In the genomic region with DNA sequence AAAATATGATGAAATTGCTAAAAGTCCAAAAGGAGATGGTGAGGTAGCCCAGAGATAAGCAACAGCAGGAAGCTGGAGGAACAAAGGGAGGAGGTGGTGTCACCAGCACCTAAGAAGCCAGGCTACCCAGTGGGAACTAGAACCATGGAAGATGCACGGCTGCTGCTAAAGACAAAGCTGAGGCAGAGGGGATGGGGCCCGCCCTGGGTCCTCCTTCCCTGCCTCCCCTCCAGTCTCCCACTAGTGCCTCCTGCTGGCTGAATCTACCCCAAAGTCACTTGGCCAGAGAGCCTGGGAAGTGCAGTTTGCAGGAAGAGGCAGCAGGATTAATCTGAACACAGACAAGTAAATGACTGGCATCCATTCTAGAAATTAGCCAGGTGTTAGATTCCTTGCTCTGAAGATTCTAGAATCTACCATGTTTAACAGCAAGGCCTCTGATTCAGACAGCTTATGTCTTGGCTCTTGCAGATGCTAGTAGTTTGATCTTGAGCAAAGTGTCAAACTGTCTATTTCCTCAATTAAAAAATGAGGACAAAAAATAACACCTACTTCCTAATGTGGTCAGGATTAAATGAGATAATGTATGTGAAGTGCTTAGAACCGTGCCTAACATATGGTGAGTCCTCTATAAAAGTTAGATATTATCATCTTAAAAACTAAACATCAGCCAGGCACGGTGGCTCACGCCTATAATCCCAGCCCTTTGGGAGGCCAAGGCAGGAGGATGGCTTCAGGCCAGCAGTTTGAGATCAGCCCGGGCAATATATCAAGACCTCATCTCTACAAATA, we compare ENCODE assay signal across 11 cellular contexts. TPM values are rescaled to one million over a fixed set of nuclear protein-coding genes. Genes with fewer than 3 reads are reported as not detected.
DNase-seq lines count a peak whose midpoint lies in the region; ATAC-seq and TF ChIP-seq lines count a peak whose summit lies in the region.
"Had no signal": no experiment of that assay in that cellular context is flagged by ENCODE, and none has a peak within 500 bp of the region (broad histone marks: within the 10 kb centered on the region; RNA-seq: fewer than 3 reads in every experiment).

No MANE protein-coding gene starts in this region.

- intact Hi-C loops in activated CD4-positive, alpha-beta T cell treated with anti-CD3 and anti-CD28 coated beads for 36 hours (cut with DNase I, micrococcal nuclease) = no loop called here
- intact Hi-C loops in activated CD4-positive, alpha-beta T cell treated with anti-CD3 and anti-CD28 coated beads, Interleukin-2, amount 10 ng/mL, durations not matched to agents 24 days and 14 days (cut with micrococcal nuclease) = no loop called here

- H3K4me1 ChIP-seq in endodermal cell (ENCODE audit: control insufficient read depth, insufficient read depth, low read length) (no peaks in the 10 kb centered on the region), parathyroid adenoma (peaks cover 4% of the 10 kb centered on the region)

- no peak overlapping the region for H3K4me3 Mint-ChIP-seq in activated CD4-positive, alpha-beta T cell treated with anti-CD3 and anti-CD28 coated beads for 36 hours
- H3K4me3 Mint-ChIP-seq in activated CD4-positive, alpha-beta T cell treated with anti-CD3 and anti-CD28 coated beads, Interleukin-2, amount 10 ng/mL, durations not matched to agents 24 days and 14 days = no peak overlapping the region
- H3K4me3 Mint-ChIP-seq in endodermal cell = no peak overlapping the region

- WGBS in endodermal cell (ENCODE audit: insufficient coverage in 1 of 2, insufficient read length in 1 of 2), 2 experiments = 78 to 100% methylated on average over 1 to 5 of the region's 6 CpGs

- no peak overlapping the region for H3K27ac Mint-ChIP-seq in activated CD4-positive, alpha-beta T cell treated with anti-CD3 and anti-CD28 coated beads for 36 hours
- no peak overlapping the region for H3K27ac Mint-ChIP-seq in activated CD4-positive, alpha-beta T cell treated with anti-CD3 and anti-CD28 coated beads, Interleukin-2, amount 10 ng/mL, durations not matched to agents 24 days and 14 days
- H3K27ac Mint-ChIP-seq in endodermal cell = peak overlapping the region; percentile 27

- no peak overlapping the region for H3K27ac ChIP-seq in endodermal cell (ENCODE audit: low read depth, low read length)
- no peak overlapping the region for H3K27ac ChIP-seq in parathyroid adenoma
- H3K27ac ChIP-seq: tibial artery had no signal

- H3K9me3 ChIP-seq in endodermal cell (ENCODE audit: control insufficient read depth, low read length) = no peaks in the 10 kb centered on the region
- H3K9me3 ChIP-seq in parathyroid adenoma (ENCODE audit: control insufficient read depth, low read length) = no peaks in the 10 kb centered on the region
- H3K9me3 ChIP-seq: tibial artery had no signal

- TF ChIP-seq CTCF in endodermal cell (conservative IDR thresholded peaks at IDR 0.05) (peak; percentile 86), parathyroid adenoma (IDR thresholded peaks at IDR 0.05) (no peak)

- peak; percentile 49 for ATAC-seq in activated CD4-positive, alpha-beta T cell treated with anti-CD3 and anti-CD28 coated beads for 36 hours
- no peak for ATAC-seq in GM21576 (IDR thresholded peaks at IDR 0.05; ENCODE audit: unreplicated experiment)

- H3K27me3 ChIP-seq in endodermal cell (ENCODE audit: control insufficient read depth, insufficient read depth, low read length, poor library complexity, severe bottlenecking) = no peaks in the 10 kb centered on the region
- H3K27me3 ChIP-seq in parathyroid adenoma (ENCODE audit: control insufficient read depth, insufficient read depth, low read length) = no peaks in the 10 kb centered on the region
- H3K27me3 ChIP-seq: tibial artery had no signal

- H3K4me3 ChIP-seq in endodermal cell (ENCODE audit: low read length) (no peak overlapping the region), parathyroid adenoma (ENCODE audit: low read depth, low read length) (no peak overlapping the region)
- H3K4me3 ChIP-seq: tibial artery had no signal

- H3K36me3 ChIP-seq in endodermal cell (ENCODE audit: control insufficient read depth, insufficient read depth, low read length) = no peaks in the 10 kb centered on the region
- no peaks in the 10 kb centered on the region for H3K36me3 ChIP-seq in parathyroid adenoma (ENCODE audit: control insufficient read depth, insufficient read depth, low read length)
- H3K36me3 ChIP-seq: tibial artery had no signal

- H3K9ac ChIP-seq in endodermal cell (ENCODE audit: extremely low read depth, low read length, poor library complexity, severe bottlenecking) = no peak overlapping the region
- H3K9ac ChIP-seq in parathyroid adenoma = no peak overlapping the region

- DNase-seq in activated CD4-positive, alpha-beta T cell treated with anti-CD3 and anti-CD28 coated beads for 36 hours = peak; percentile 54
- no peak for DNase-seq in activated CD4-positive, alpha-beta T cell treated with anti-CD3 and anti-CD28 coated beads, Interleukin-2, amount 10 ng/mL, durations not matched to agents 24 days and 14 days
- DNase-seq in NCI-H524 treated with DMSO at 0.1 percent for 48 hours (lab: John Stamatoyannopoulos, UW) (peak; percentile 20), endodermal cell (peak; percentile 95), NCI-H1092 (lab: John Stamatoyannopoulos, UW) (no peak), H4 (ENCODE audit: low spot score) (no peak)
- DNase-seq: effector CD8-positive, alpha-beta T cell; nucleus accumbens had no signal

- H3K4me1 Mint-ChIP-seq in activated CD4-positive, alpha-beta T cell treated with anti-CD3 and anti-CD28 coated beads for 36 hours = peaks cover 19% of the 10 kb centered on the region
- H3K4me1 Mint-ChIP-seq in activated CD4-positive, alpha-beta T cell treated with anti-CD3 and anti-CD28 coated beads, Interleukin-2, amount 10 ng/mL, durations not matched to agents 24 days and 14 days = peaks cover 4% of the 10 kb centered on the region
- H3K4me1 Mint-ChIP-seq in endodermal cell = peaks cover 5% of the 10 kb centered on the region

- peak overlapping the region; percentile 1 for H2AFZ ChIP-seq in parathyroid adenoma

- CTCF ChIA-PET in activated CD4-positive, alpha-beta T cell treated with anti-CD3 and anti-CD28 coated beads for 36 hours (lab: Charles Lee) = interaction anchor here (0.9 to 4.4 kb wide), 6 partner anchors 8 to 88 kb away, joined by 3 to 23 read pairs (median 4); no protein-coding TSS in a partner anchor

- no peaks in the 10 kb centered on the region for H3K9me3 Mint-ChIP-seq in activated CD4-positive, alpha-beta T cell treated with anti-CD3 and anti-CD28 coated beads for 36 hours (ENCODE audit: low read depth)
- peaks cover 8% of the 10 kb centered on the region for H3K9me3 Mint-ChIP-seq in activated CD4-positive, alpha-beta T cell treated with anti-CD3 and anti-CD28 coated beads, Interleukin-2, amount 10 ng/mL, durations not matched to agents 24 days and 14 days
- no peaks in the 10 kb centered on the region for H3K9me3 Mint-ChIP-seq in endodermal cell

- POLR2A ChIA-PET in activated CD4-positive, alpha-beta T cell treated with anti-CD3 and anti-CD28 coated beads for 36 hours (lab: Charles Lee) = interaction anchor here (0.6 kb wide), 1 partner anchor 35 kb away, joined by 3 read pairs; no protein-coding TSS in a partner anchor

- H3K27me3 Mint-ChIP-seq in activated CD4-positive, alpha-beta T cell treated with anti-CD3 and anti-CD28 coated beads for 36 hours = no peaks in the 10 kb centered on the region
- H3K27me3 Mint-ChIP-seq in activated CD4-positive, alpha-beta T cell treated with anti-CD3 and anti-CD28 coated beads, Interleukin-2, amount 10 ng/mL, durations not matched to agents 24 days and 14 days = peaks cover 16% of the 10 kb centered on the region
- no peaks in the 10 kb centered on the region for H3K27me3 Mint-ChIP-seq in endodermal cell (ENCODE audit: insufficient read depth)

- H3K79me2 ChIP-seq in parathyroid adenoma = no peaks in the 10 kb centered on the region

- H3K4me2 ChIP-seq in parathyroid adenoma (ENCODE audit: low read length) = no peak overlapping the region

- no peaks in the 10 kb centered on the region for H3K36me3 Mint-ChIP-seq in activated CD4-positive, alpha-beta T cell treated with anti-CD3 and anti-CD28 coated beads for 36 hours (ENCODE audit: low read depth)
- H3K36me3 Mint-ChIP-seq in activated CD4-positive, alpha-beta T cell treated with anti-CD3 and anti-CD28 coated beads, Interleukin-2, amount 10 ng/mL, durations not matched to agents 24 days and 14 days (ENCODE audit: low read depth) = peaks cover 5% of the 10 kb centered on the region
- no peaks in the 10 kb centered on the region for H3K36me3 Mint-ChIP-seq in endodermal cell (ENCODE audit: low read depth)

RNA-seq across cellular contexts. Expression of a gene that starts 5.9 kb away (rescaled TPM):
- total RNA-seq in activated CD4-positive, alpha-beta T cell treated with anti-CD3 and anti-CD28 coated beads for 36 hours = 10 to 100 TPM; 36.3 to 41.8 TPM
- 34.2 and 35.2 TPM in 2 replicates for total RNA-seq in activated CD4-positive, alpha-beta T cell treated with anti-CD3 and anti-CD28 coated beads, Interleukin-2, amount 10 ng/mL, durations not matched to agents 24 days and 14 days
- total RNA-seq in endodermal cell = 10 to 100 TPM; 28.9 to 41.5 TPM
- 21.8 TPM for polyA plus RNA-seq in endodermal cell (2013, experiment 1 of 2)
- 22.8 TPM for polyA plus RNA-seq in endodermal cell (2013, experiment 2 of 2)
- 35.8 and 48.4 TPM in 2 replicates for total RNA-seq in H4 (2014; rRNA removed; shearing (Covaris generic))

RNA-seq across cellular contexts. Expression of a gene that starts 17.4 kb away (rescaled TPM):
- under 1 TPM; 0.33 to 0.48 TPM for total RNA-seq in activated CD4-positive, alpha-beta T cell treated with anti-CD3 and anti-CD28 coated beads for 36 hours
- total RNA-seq in activated CD4-positive, alpha-beta T cell treated with anti-CD3 and anti-CD28 coated beads, Interleukin-2, amount 10 ng/mL, durations not matched to agents 24 days and 14 days = 0.28 and 0.33 TPM in 2 replicates
- 1 to 10 TPM in 1 of 2 donors, under 1 TPM in 1; 0.77 to 1.2 TPM for total RNA-seq in endodermal cell
- 5.9 TPM for polyA plus RNA-seq in endodermal cell (2013, experiment 1 of 2)
- 5.5 TPM for polyA plus RNA-seq in endodermal cell (2013, experiment 2 of 2)
- 0.27 TPM in 1 of 2 replicates, not detected in the other for total RNA-seq in H4 (2014; rRNA removed; shearing (Covaris generic))

RNA-seq across cellular contexts. Expression of a gene that starts 29.2 kb away (rescaled TPM):
- 1 to 10 TPM; 2.0 to 2.1 TPM for total RNA-seq in activated CD4-positive, alpha-beta T cell treated with anti-CD3 and anti-CD28 coated beads for 36 hours
- 2.1 and 3.2 TPM in 2 replicates for total RNA-seq in activated CD4-positive, alpha-beta T cell treated with anti-CD3 and anti-CD28 coated beads, Interleukin-2, amount 10 ng/mL, durations not matched to agents 24 days and 14 days
- total RNA-seq in endodermal cell = 100 to 1,000 TPM; 181 to 220 TPM
- 75.6 TPM for polyA plus RNA-seq in endodermal cell (2013, experiment 1 of 2)
- 86.6 TPM for polyA plus RNA-seq in endodermal cell (2013, experiment 2 of 2)
- total RNA-seq in H4 (2014; rRNA removed; shearing (Covaris generic)) = 268 and 298 TPM in 2 replicates

RNA-seq across cellular contexts. Expression of a gene that starts 35.9 kb away (rescaled TPM):
- total RNA-seq in activated CD4-positive, alpha-beta T cell treated with anti-CD3 and anti-CD28 coated beads for 36 hours = 100 to 1,000 TPM; 115 to 136 TPM
- total RNA-seq in activated CD4-positive, alpha-beta T cell treated with anti-CD3 and anti-CD28 coated beads, Interleukin-2, amount 10 ng/mL, durations not matched to agents 24 days and 14 days = 189 and 194 TPM in 2 replicates
- 100 to 1,000 TPM; 192 to 204 TPM for total RNA-seq in endodermal cell
- 125 TPM for polyA plus RNA-seq in endodermal cell (2013, experiment 1 of 2)
- 133 TPM for polyA plus RNA-seq in endodermal cell (2013, experiment 2 of 2)
- 130 and 189 TPM in 2 replicates for total RNA-seq in H4 (2014; rRNA removed; shearing (Covaris generic))

RNA-seq across cellular contexts. Expression of a gene that starts 50.4 kb away (rescaled TPM):
- total RNA-seq in activated CD4-positive, alpha-beta T cell treated with anti-CD3 and anti-CD28 coated beads for 36 hours = under 1 TPM; 0.50 to 0.72 TPM
- total RNA-seq in activated CD4-positive, alpha-beta T cell treated with anti-CD3 and anti-CD28 coated beads, Interleukin-2, amount 10 ng/mL, durations not matched to agents 24 days and 14 days = 0.40 TPM in 1 of 2 replicates, not detected in the other
- total RNA-seq in endodermal cell = 10 to 100 TPM; 16.7 to 17.0 TPM
- polyA plus RNA-seq in endodermal cell (2013, experiment 1 of 2) = 8.4 TPM
- 7.2 TPM for polyA plus RNA-seq in endodermal cell (2013, experiment 2 of 2)
- 13.6 and 13.9 TPM in 2 replicates for total RNA-seq in H4 (2014; rRNA removed; shearing (Covaris generic))

Comparison
In these comparisons a context has a peak if more than half of its experiments do, and no peak if none do; other contexts are left out.
1. DNase-seq: peak in activated CD4-positive, alpha-beta T cell treated with anti-CD3 and anti-CD28 coated beads for 36 hours (single experiment), NCI-H524 treated with DMSO at 0.1 percent for 48 hours (single experiment) and endodermal cell (single experiment); none in activated CD4-positive, alpha-beta T cell treated with anti-CD3 and anti-CD28 coated beads, Interleukin-2, amount 10 ng/mL, durations not matched to agents 24 days and 14 days (single experiment), NCI-H1092 (single experiment) and H4 (single experiment).
2. RNA of a gene that starts 29.2 kb away (total RNA-seq): 268 to 298 TPM in H4 and 181 to 220 TPM in endodermal cell; 2.1 to 3.2 TPM in activated CD4-positive, alpha-beta T cell treated with anti-CD3 and anti-CD28 coated beads, Interleukin-2, amount 10 ng/mL, durations not matched to agents 24 days and 14 days and 2.0 to 2.1 TPM in activated CD4-positive, alpha-beta T cell treated with anti-CD3 and anti-CD28 coated beads for 36 hours; every median in the first group is over 10 times any median in the second.